ENCODE assay signal across 8 cellular contexts in genomic region chr5:98929123-98929981, GRCh38. TPM values are rescaled to one million over a fixed set of nuclear protein-coding genes. Genes with fewer than 3 reads are reported as not detected.
A peak's percentile ranks its signal among the peaks of the same experiment; 100 is the strongest.
DNase-seq lines count a peak whose midpoint lies in the region; ATAC-seq lines count a peak whose summit lies in the region.

No MANE protein-coding gene starts in this region.

- peak overlapping the region; percentile 100 for H3K27ac ChIP-seq in cingulate gyrus (ENCODE audit: low read depth, low read length)

- ATAC-seq in GM19035 (IDR thresholded peaks at IDR 0.05; ENCODE audit: unreplicated experiment) (peak; percentile 55), HG03342 (IDR thresholded peaks at IDR 0.05; ENCODE audit: unreplicated experiment) (peak; percentile 59)

- DNase-seq in AML-193 (lab: John Stamatoyannopoulos, UW) (peak; percentile 92 to 93), NCI-H460 (ENCODE audit: extremely low read depth, low read depth) (peak; percentile 99), kidney tubule cell (ENCODE audit: low spot score) (peak; percentile 99)
- peak; percentile 91 to 93 for DNase-seq in activated CD4-positive, alpha-beta T cell treated with anti-CD3 and anti-CD28 coated beads for 4 hours
- DNase-seq in stimulated activated CD4-positive, alpha-beta T cell treated with anti-CD3 and anti-CD28 coated beads, Interleukin-1b, Interleukin-23, amount 100 ng/mL, for 1 hour (ENCODE audit: low read depth in 2 of 2) = peak; percentile 81 to 82

RNA-seq across cellular contexts. Expression of gene CHD1, which starts 0.5 kb away (rescaled TPM):
- total RNA-seq in NCI-H460 (2014; rRNA removed; shearing (Covaris generic)) = 196 and 224 TPM in 2 replicates
- polyA plus RNA-seq in NCI-H460 (2014; cell fraction: nucleus; rRNA removed) = 101 and 152 TPM in 2 replicates

Comparison
In these comparisons a context has a peak if more than half of its experiments do, and no peak if none do; other contexts are left out.
1. Peak in every context shown above with its lines: DNase-seq, ATAC-seq and H3K27ac ChIP-seq.